Comparison of ENCODE assay signal across 24 cellular contexts in genomic region chr2:19811186-19811585, GRCh38.
"Had no signal": no experiment of that assay in that cellular context is flagged by ENCODE, and none has a peak within 500 bp of the region (broad histone marks: within the 10 kb centered on the region; RNA-seq: fewer than 3 reads in every experiment).

No MANE protein-coding gene starts in this region.

- H3K27me3 ChIP-seq: dorsolateral prefrontal cortex, gastroesophageal sphincter, heart left ventricle, hepatocyte, left lung, neural progenitor cell, spleen, suprapubic skin, thyroid gland, upper lobe of left lung had no signal

- H3K4me1 Mint-ChIP-seq: neural progenitor cell had no signal

- H3K4me3 ChIP-seq: dorsolateral prefrontal cortex, gastroesophageal sphincter, heart left ventricle, hepatocyte, left lung, neural progenitor cell, prostate gland, skin epidermis, spleen, suprapubic skin, thyroid gland, upper lobe of left lung had no signal

- DNase-seq: effector CD8-positive, alpha-beta T cell; endodermal cell; foreskin keratinocyte; left lung; mesendoderm; midbrain; naive thymus-derived CD4-positive, alpha-beta T cell; spleen; stimulated activated CD4-positive, alpha-beta T cell treated with anti-CD3 and anti-CD28 coated beads, Interleukin-4, amount 100 ng/mL, for 4 hours; stimulated activated naive B cell treated with anti-CD40 and anti-IgM and Interleukin-4, amounts not matched to agents 10 μg/mL and 1 μg/mL and 100 μg/mL, for 72 hours; thyroid gland had no signal

- H3K27ac Mint-ChIP-seq: endodermal cell; neural progenitor cell; stimulated activated naive B cell treated with anti-CD40 and anti-IgM and Interleukin-4, amounts not matched to agents 10 μg/mL and 1 μg/mL and 100 μg/mL, for 72 hours; stimulated activated naive CD8-positive, alpha-beta T cell treated with anti-CD3 and anti-CD28 coated beads, Interleukin-15, Interleukin-2, amounts not matched to agents 100 ng/mL and 50 ng/mL, for 24 hours had no signal

- H3K4me1 ChIP-seq: foreskin keratinocyte, left lung, neural progenitor cell, prostate gland, spleen, thyroid gland, upper lobe of left lung had no signal

- H3K36me3 ChIP-seq: gastroesophageal sphincter, heart left ventricle, left lung, neural progenitor cell, prostate gland, spleen, suprapubic skin, thyroid gland, upper lobe of left lung had no signal

- H3K27ac ChIP-seq: dorsolateral prefrontal cortex, epithelial cell of prostate, foreskin keratinocyte, gastroesophageal sphincter, hepatocyte, left lung, neural progenitor cell, prostate gland, spleen, suprapubic skin, thyroid gland, upper lobe of left lung had no signal

- H3K36me3 Mint-ChIP-seq: naive thymus-derived CD4-positive, alpha-beta T cell; neural progenitor cell; stimulated activated naive B cell treated with anti-CD40 and anti-IgM and Interleukin-4, amounts not matched to agents 10 μg/mL and 1 μg/mL and 100 μg/mL, for 72 hours had no signal

- H3K9me3 ChIP-seq: gastroesophageal sphincter, heart left ventricle, left lung, prostate gland, spleen, suprapubic skin, thyroid gland, upper lobe of left lung had no signal

- ATAC-seq: esophagus mucosa; foreskin keratinocyte; left lung; naive thymus-derived CD4-positive, alpha-beta T cell had no signal

- H3K4me3 Mint-ChIP-seq: endodermal cell; naive thymus-derived CD4-positive, alpha-beta T cell; nephron; neural progenitor cell; stimulated activated naive B cell treated with anti-CD40 and anti-IgM and Interleukin-4, amounts not matched to agents 10 μg/mL and 1 μg/mL and 100 μg/mL, for 72 hours; stimulated activated naive CD8-positive, alpha-beta T cell treated with anti-CD3 and anti-CD28 coated beads, Interleukin-15, Interleukin-2, amounts not matched to agents 100 ng/mL and 50 ng/mL, for 24 hours had no signal

- H3K9me3 Mint-ChIP-seq: endodermal cell; nephron; neural progenitor cell; stimulated activated naive CD8-positive, alpha-beta T cell treated with anti-CD3 and anti-CD28 coated beads, Interleukin-15, Interleukin-2, amounts not matched to agents 100 ng/mL and 50 ng/mL, for 24 hours had no signal
